Comparison of ENCODE assay signal across 22 cellular contexts in the genomic region with DNA sequence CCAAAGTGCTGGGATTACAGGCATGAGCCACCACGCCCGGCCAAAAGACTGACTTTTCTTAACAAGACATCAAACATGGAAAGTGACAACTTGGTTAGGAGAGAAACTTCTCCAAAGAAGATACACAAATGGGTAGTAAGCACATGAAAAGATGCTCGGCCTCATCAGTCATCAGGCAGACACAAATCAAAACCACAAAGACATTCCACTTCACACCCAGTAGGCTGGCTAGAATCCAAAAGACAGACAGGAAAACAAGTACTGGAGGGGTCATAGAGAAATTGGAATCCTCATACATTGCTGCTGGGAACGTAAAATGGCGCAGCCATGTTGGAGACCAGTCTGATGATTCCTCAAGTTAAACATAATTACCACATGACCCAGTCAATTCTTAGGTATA.
"Had no signal": no experiment of that assay in that cellular context is flagged by ENCODE, and none has a peak within 500 bp of the region (broad histone marks: within the 10 kb centered on the region; RNA-seq: fewer than 3 reads in every experiment).

No MANE protein-coding gene starts in this region.

- H3K4me1 Mint-ChIP-seq: activated T-helper 17 cell treated with anti-CD3 and anti-CD28 coated beads, Interleukin-2, amount 50 U/mL, for 72 hours; immature natural killer cell had no signal

- H3K4me3 Mint-ChIP-seq: activated CD4-positive, alpha-beta memory T cell treated with anti-CD3 and anti-CD28 coated beads, Interleukin-2, amount 10 ng/mL, durations not matched to agents 7 days and 5 days; activated CD4-positive, alpha-beta T cell treated with anti-CD3 and anti-CD28 coated beads, Interleukin-2, amount 10 ng/mL, durations not matched to agents 7 days and 5 days; activated naive CD8-positive, alpha-beta T cell; activated T-cell treated with anti-CD3 and anti-CD28 coated beads, Interleukin-2, amount 50 U/mL, for 4 hours; activated T-helper 17 cell treated with anti-CD3 and anti-CD28 coated beads, Interleukin-2, amount 50 U/mL, for 72 hours; immature natural killer cell; nephron had no signal

- ATAC-seq: activated T-cell treated with anti-CD3 and anti-CD28 coated beads, Interleukin-2, amount 50 U/mL, for 4 hours; activated T-helper 17 cell treated with anti-CD3 and anti-CD28 coated beads, Interleukin-2, amount 50 U/mL, for 72 hours; esophagus mucosa; heart left ventricle; mucosa of descending colon; right lobe of liver; stimulated activated naive CD8-positive, alpha-beta T cell treated with anti-CD3 and anti-CD28 coated beads, Interleukin-15, Interleukin-2, amounts not matched to agents 100 U/mL and 50 U/mL, for 24 hours had no signal

- H3K27ac Mint-ChIP-seq: activated CD4-positive, alpha-beta memory T cell treated with anti-CD3 and anti-CD28 coated beads, Interleukin-2, amount 10 ng/mL, durations not matched to agents 7 days and 5 days; activated CD4-positive, alpha-beta T cell treated with anti-CD3 and anti-CD28 coated beads, Interleukin-2, amount 10 ng/mL, durations not matched to agents 7 days and 5 days; activated naive CD8-positive, alpha-beta T cell; activated T-helper 17 cell treated with anti-CD3 and anti-CD28 coated beads, Interleukin-2, amount 50 U/mL, for 72 hours; nephron had no signal

- H3K27me3 Mint-ChIP-seq: activated CD4-positive, alpha-beta memory T cell treated with anti-CD3 and anti-CD28 coated beads, Interleukin-2, amount 10 ng/mL, durations not matched to agents 7 days and 5 days; activated CD4-positive, alpha-beta T cell treated with anti-CD3 and anti-CD28 coated beads, Interleukin-2, amount 10 ng/mL, durations not matched to agents 7 days and 5 days; activated naive CD8-positive, alpha-beta T cell; activated T-helper 17 cell treated with anti-CD3 and anti-CD28 coated beads, Interleukin-2, amount 50 U/mL, for 72 hours had no signal

- DNase-seq: activated CD4-positive, alpha-beta memory T cell treated with anti-CD3 and anti-CD28 coated beads, Interleukin-2, amount 10 ng/mL, durations not matched to agents 7 days and 5 days; activated CD4-positive, alpha-beta T cell treated with anti-CD3 and anti-CD28 coated beads for 1 hour; activated CD4-positive, alpha-beta T cell treated with anti-CD3 and anti-CD28 coated beads, Interleukin-2, amount 10 ng/mL, durations not matched to agents 7 days and 5 days; activated T-cell treated with anti-CD3 and anti-CD28 coated beads, Interleukin-2, amount 50 U/mL, for 4 hours; caudate nucleus; foreskin fibroblast; heart left ventricle; hypothalamus; immature natural killer cell; left ventricle myocardium inferior; mucosa of descending colon; right lobe of liver; stimulated activated CD4-positive, alpha-beta T cell treated with anti-CD3 and anti-CD28 coated beads, Interleukin-12 subunit alpha, Interleukin-12 subunit beta, amount 100 ng/mL, for 4 hours; stimulated activated CD4-positive, alpha-beta T cell treated with anti-CD3 and anti-CD28 coated beads, Interleukin-4, amount 100 ng/mL, for 1 hour; stimulated activated naive CD8-positive, alpha-beta T cell treated with anti-CD3 and anti-CD28 coated beads, Interleukin-15, Interleukin-2, amounts not matched to agents 100 U/mL and 50 U/mL, for 24 hours; T-helper 2 cell; testis; transverse colon had no signal

- H3K9me3 Mint-ChIP-seq: activated CD4-positive, alpha-beta memory T cell treated with anti-CD3 and anti-CD28 coated beads, Interleukin-2, amount 10 ng/mL, durations not matched to agents 7 days and 5 days; activated T-cell treated with anti-CD3 and anti-CD28 coated beads, Interleukin-2, amount 50 U/mL, for 4 hours; activated T-helper 17 cell treated with anti-CD3 and anti-CD28 coated beads, Interleukin-2, amount 50 U/mL, for 72 hours; immature natural killer cell; nephron had no signal
